In the genomic region with DNA sequence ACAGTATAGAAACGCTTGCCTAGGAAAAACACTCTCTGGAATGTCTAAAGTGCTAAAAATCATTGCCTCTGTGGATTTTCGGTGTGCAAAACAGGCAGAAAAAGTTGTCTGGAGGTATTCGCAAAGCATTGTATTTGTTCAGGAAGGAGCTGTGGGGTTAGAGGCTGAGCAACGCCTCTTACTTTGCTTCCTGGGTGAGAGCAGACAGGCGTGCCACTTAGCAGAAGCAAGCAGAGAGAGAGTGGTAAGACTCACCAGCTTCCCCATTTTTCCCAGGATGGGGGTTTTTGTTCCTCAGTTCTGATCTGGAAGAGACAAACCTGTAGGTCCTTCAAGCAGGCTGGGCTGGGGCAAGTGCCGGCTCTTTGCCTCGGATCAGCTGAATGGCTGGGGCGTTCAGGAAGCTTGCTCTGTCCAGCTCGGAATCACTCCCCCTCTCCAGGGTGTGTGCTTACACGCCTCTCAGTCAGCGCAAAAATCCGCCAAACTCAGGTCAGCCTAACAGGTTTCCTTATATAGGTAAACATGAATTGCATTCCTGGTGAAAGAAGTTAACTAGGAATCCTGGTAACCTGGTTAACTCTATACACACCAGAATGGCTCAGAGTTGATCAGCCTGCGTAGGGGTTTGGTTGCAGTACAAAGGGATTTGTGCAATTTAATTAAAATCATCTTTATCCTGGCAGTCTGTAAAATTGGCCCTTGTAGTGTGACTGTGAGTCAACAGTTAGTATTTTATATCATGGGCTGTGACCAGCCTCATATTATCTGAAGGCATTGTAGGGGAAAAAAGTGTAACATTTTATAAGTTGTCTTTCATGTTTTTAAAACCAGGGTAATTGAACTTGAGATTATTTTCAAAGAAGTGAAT, we compare ENCODE assay signal across 8 cellular contexts.
DNase-seq lines count a peak whose midpoint lies in the region; ATAC-seq and TF ChIP-seq lines count a peak whose summit lies in the region.

No MANE protein-coding gene starts in this region.

- peak; percentile 92 for ATAC-seq in RWPE2 (ENCODE audit: low read depth)
- no peak for ATAC-seq in activated T-cell treated with anti-CD3 and anti-CD28 coated beads, Interleukin-2, amount 50 U/mL, for 4 hours

- H3K4me1 Mint-ChIP-seq in glutamatergic neuron (ENCODE audit: low read depth, unreplicated experiment): peaks cover 3% of the 10 kb centered on the region
- H3K4me1 Mint-ChIP-seq in activated T-cell treated with anti-CD3 and anti-CD28 coated beads, Interleukin-2, amount 50 U/mL, for 4 hours (ENCODE audit: low read depth): no peaks in the 10 kb centered on the region

- no peaks in the 10 kb centered on the region for H3K36me3 Mint-ChIP-seq in glutamatergic neuron (ENCODE audit: unreplicated experiment)
- H3K36me3 Mint-ChIP-seq in activated T-cell treated with anti-CD3 and anti-CD28 coated beads, Interleukin-2, amount 50 U/mL, for 4 hours (ENCODE audit: insufficient read depth): no peaks in the 10 kb centered on the region

- no peaks in the 10 kb centered on the region for H3K9me3 Mint-ChIP-seq in glutamatergic neuron (ENCODE audit: unreplicated experiment)
- H3K9me3 Mint-ChIP-seq in activated T-cell treated with anti-CD3 and anti-CD28 coated beads, Interleukin-2, amount 50 U/mL, for 4 hours: no peaks in the 10 kb centered on the region

- TF ChIP-seq EP300 in ovary (IDR thresholded peaks at IDR 0.05): no peak

- H3K4me1 ChIP-seq in RWPE2 (ENCODE audit: insufficient read depth, poor library complexity, severe bottlenecking) (no peaks in the 10 kb centered on the region), ovary (ENCODE audit: insufficient read depth) (no peaks in the 10 kb centered on the region)

- H3K9me3 ChIP-seq in RWPE2 (ENCODE audit: severe bottlenecking) (no peaks in the 10 kb centered on the region), ovary (no peaks in the 10 kb centered on the region)

- H3K27me3 Mint-ChIP-seq in glutamatergic neuron (ENCODE audit: unreplicated experiment): no peaks in the 10 kb centered on the region
- no peaks in the 10 kb centered on the region for H3K27me3 Mint-ChIP-seq in activated T-cell treated with anti-CD3 and anti-CD28 coated beads, Interleukin-2, amount 50 U/mL, for 4 hours (ENCODE audit: low read depth)

- peak; percentile 45 for DNase-seq in GM03348 (ENCODE audit: low spot score)
- DNase-seq in RWPE2 (ENCODE audit: low spot score): peak; percentile 19
- DNase-seq in glutamatergic neuron: peak; percentile 12
- DNase-seq in ovary: peak; percentile 11 to 36 (median 20)
- no peak for DNase-seq in hippocampal formation (lab: John Stamatoyannopoulos, UW)
- DNase-seq in activated naive CD4-positive, alpha-beta T cell treated with Interleukin-2 at 50 U/mL for 16 hours: no peak
- no peak for DNase-seq in activated T-cell treated with anti-CD3 and anti-CD28 coated beads, Interleukin-2, amount 50 U/mL, for 4 hours
- no peak for DNase-seq in activated effector memory CD4-positive, alpha-beta T cell treated with anti-CD3 and anti-CD28 coated beads, Interleukin-2, amount 50 U/mL, for 16 hours

- 25 to 44% (median 25%) methylated on average over 13 of the region's 13 CpGs for WGBS in ovary, 3 donors

- H3K4me3 Mint-ChIP-seq in glutamatergic neuron (ENCODE audit: unreplicated experiment): peak overlapping the region; percentile 46
- H3K4me3 Mint-ChIP-seq in activated T-cell treated with anti-CD3 and anti-CD28 coated beads, Interleukin-2, amount 50 U/mL, for 4 hours: no peak overlapping the region

- H3K27ac Mint-ChIP-seq in glutamatergic neuron (ENCODE audit: unreplicated experiment): no peak overlapping the region

- H3K27me3 ChIP-seq in RWPE2 (ENCODE audit: insufficient read depth, poor library complexity, severe bottlenecking) (no peaks in the 10 kb centered on the region), ovary (no peaks in the 10 kb centered on the region)

- intact Hi-C loops in ovary (cut with DNase I): no loop called here

- TF ChIP-seq POLR2A in ovary (IDR thresholded peaks at IDR 0.05): no peak

- H3K27ac ChIP-seq in RWPE2 (ENCODE audit: poor library complexity, severe bottlenecking) (no peak overlapping the region), ovary (no peak overlapping the region)

- H3K4me3 ChIP-seq in RWPE2 (ENCODE audit: severe bottlenecking) (peak overlapping the region; percentile 6), ovary (peak overlapping the region; percentile 25)

- TF ChIP-seq CTCF in RWPE2 (IDR thresholded peaks at IDR 0.05; ENCODE audit: poor library complexity, severe bottlenecking): no peak
- no peak for TF ChIP-seq CTCF in glutamatergic neuron (IDR thresholded peaks at IDR 0.05; ENCODE audit: partially characterized antibody, unreplicated experiment)
- no peak for TF ChIP-seq CTCF in ovary (IDR thresholded peaks at IDR 0.05)

- H3K36me3 ChIP-seq in RWPE2 (ENCODE audit: low read depth) (no peaks in the 10 kb centered on the region), ovary (no peaks in the 10 kb centered on the region)

Comparison
In these comparisons a context has a peak if more than half of its experiments do, and no peak if none do; other contexts are left out.
1. DNase-seq: peak in GM03348 (single experiment), RWPE2 (single experiment), glutamatergic neuron (single experiment) and ovary (5 of 5); none in hippocampal formation (0 of 2), activated naive CD4-positive, alpha-beta T cell treated with Interleukin-2 at 50 U/mL for 16 hours (single experiment), activated T-cell treated with anti-CD3 and anti-CD28 coated beads, Interleukin-2, amount 50 U/mL, for 4 hours (single experiment) and activated effector memory CD4-positive, alpha-beta T cell treated with anti-CD3 and anti-CD28 coated beads, Interleukin-2, amount 50 U/mL, for 16 hours (single experiment).